In the genomic region with DNA sequence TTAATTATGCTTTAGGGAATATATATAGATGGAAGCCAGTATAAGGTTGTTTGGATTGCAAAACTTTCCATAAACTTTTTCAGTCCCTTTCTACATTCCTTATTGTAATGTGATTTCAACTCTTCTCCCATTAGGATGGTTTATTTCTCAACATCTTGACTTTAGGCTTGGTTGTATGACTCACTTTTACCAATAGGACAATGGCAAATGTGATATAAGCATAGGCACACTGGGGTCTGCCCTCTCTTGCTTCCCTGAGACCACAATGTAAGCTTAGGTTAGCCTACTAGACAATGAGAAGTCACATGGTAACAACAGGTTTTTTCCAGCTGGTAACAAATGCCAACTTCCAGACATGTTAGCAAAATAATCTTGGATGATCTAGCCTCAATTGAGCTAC, we compare ENCODE assay signal across 20 cellular contexts.
"Had no signal": no experiment of that assay in that cellular context is flagged by ENCODE, and none has a peak within 500 bp of the region (broad histone marks: within the 10 kb centered on the region; RNA-seq: fewer than 3 reads in every experiment).

No MANE protein-coding gene starts in this region.

- H3K27ac ChIP-seq: adrenal gland, cardiac muscle cell, dorsolateral prefrontal cortex, left lung, neutrophil, thyroid gland, uterus, WERI-Rb-1 had no signal

- H3K36me3 Mint-ChIP-seq: stimulated activated effector memory CD8-positive, alpha-beta T cell treated with anti-CD3 and anti-CD28 coated beads, Interleukin-12 subunit alpha, Interleukin-12 subunit beta, amount 100 ng/mL, for 72 hours had no signal

- H3K9me3 ChIP-seq: adrenal gland, neutrophil, thyroid gland, uterus had no signal

- H3K4me1 ChIP-seq: adrenal gland, left lung, thyroid gland, uterus had no signal

- ATAC-seq: activated CD8-positive, alpha-beta T cell treated with anti-CD3 and anti-CD28 coated beads, Interleukin-2, amount 10 ng/mL, durations not matched to agents 7 days and 5 days; left lung; naive thymus-derived CD4-positive, alpha-beta T cell; stimulated activated effector memory CD8-positive, alpha-beta T cell treated with anti-CD3 and anti-CD28 coated beads, Interleukin-12 subunit alpha, Interleukin-12 subunit beta, amount 100 ng/mL, for 72 hours had no signal

- DNase-seq: activated CD4-positive, alpha-beta T cell treated with anti-CD3 and anti-CD28 coated beads for 48 hours; activated CD8-positive, alpha-beta memory T cell treated with anti-CD3 and anti-CD28 coated beads, Interleukin-2, amount 50 U/mL, for 4 hours; activated CD8-positive, alpha-beta T cell treated with anti-CD3 and anti-CD28 coated beads, Interleukin-2, amount 10 ng/mL, durations not matched to agents 7 days and 5 days; activated naive CD4-positive, alpha-beta T cell treated with Interleukin-2 at 50 U/mL for 16 hours; adrenal gland; dorsolateral prefrontal cortex; endodermal cell; hippocampal formation; kidney; left lung; mammary epithelial cell; naive thymus-derived CD4-positive, alpha-beta T cell; retina; T-helper 1 cell; thyroid gland; uterus; WERI-Rb-1 had no signal

- H3K27me3 ChIP-seq: adrenal gland, cardiac muscle cell, dorsolateral prefrontal cortex, left lung, neutrophil, thyroid gland, uterus had no signal

- H3K4me3 Mint-ChIP-seq: activated CD8-positive, alpha-beta T cell treated with anti-CD3 and anti-CD28 coated beads, Interleukin-2, amount 10 ng/mL, durations not matched to agents 7 days and 5 days; endodermal cell; naive thymus-derived CD4-positive, alpha-beta T cell; stimulated activated effector memory CD8-positive, alpha-beta T cell treated with anti-CD3 and anti-CD28 coated beads, Interleukin-12 subunit alpha, Interleukin-12 subunit beta, amount 100 ng/mL, for 72 hours had no signal

- H3K27ac Mint-ChIP-seq: activated CD8-positive, alpha-beta T cell treated with anti-CD3 and anti-CD28 coated beads, Interleukin-2, amount 10 ng/mL, durations not matched to agents 7 days and 5 days; endodermal cell had no signal

- H3K4me3 ChIP-seq: adrenal gland, cardiac muscle cell, dorsolateral prefrontal cortex, left lung, thyroid gland, uterus had no signal

- H3K36me3 ChIP-seq: adrenal gland, cardiac muscle cell, left lung, neutrophil, thyroid gland, uterus, WERI-Rb-1 had no signal

- H3K9me3 Mint-ChIP-seq: endodermal cell; stimulated activated effector memory CD8-positive, alpha-beta T cell treated with anti-CD3 and anti-CD28 coated beads, Interleukin-12 subunit alpha, Interleukin-12 subunit beta, amount 100 ng/mL, for 72 hours had no signal
